19 cellular contexts compared by ENCODE assay signal in the genomic region with DNA sequence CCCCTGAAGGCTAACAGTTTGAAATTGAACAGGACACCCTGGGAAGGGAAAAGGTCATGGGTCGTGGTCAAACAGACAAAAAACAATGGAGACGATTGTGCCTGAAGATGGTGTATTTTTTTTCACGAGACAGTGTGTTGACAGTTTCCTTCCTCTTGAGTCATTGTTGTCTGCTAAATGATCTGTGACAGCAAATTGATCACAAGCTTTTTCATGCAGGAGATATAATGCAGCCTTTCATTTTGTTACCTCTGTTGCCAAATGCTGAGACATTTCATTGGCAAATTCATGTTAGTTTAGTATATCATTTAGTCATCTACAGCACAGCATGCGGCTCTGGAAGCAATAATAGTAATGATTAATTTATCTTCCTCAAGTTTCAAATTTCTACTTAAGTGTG. TPM values are rescaled to one million over a fixed set of nuclear protein-coding genes. Genes with fewer than 3 reads are reported as not detected.
DNase-seq lines count a peak whose midpoint lies in the region; ATAC-seq, FAIRE-seq and TF ChIP-seq lines count a peak whose summit lies in the region.
"Had no signal": no experiment of that assay in that cellular context is flagged by ENCODE, and none has a peak within 500 bp of the region (broad histone marks: within the 10 kb centered on the region; RNA-seq: fewer than 3 reads in every experiment).

No MANE protein-coding gene starts in this region.

- no peaks in the 10 kb centered on the region for H3F3A ChIP-seq in PC-9 (ENCODE audit: insufficient read depth, low read depth)

- H3K9me2 ChIP-seq in PC-9 (ENCODE audit: insufficient read depth) = no peaks in the 10 kb centered on the region

- no peak for DNase-seq in H54 (ENCODE audit: insufficient read length, low spot score)
- peak; percentile 49 for DNase-seq in NCI-H2081 treated with DMSO at 0.1 percent for 48 hours (lab: John Stamatoyannopoulos, UW)
- peak; percentile 47 for DNase-seq in RPMI7951 (ENCODE audit: low read depth)
- no peak for DNase-seq in activated CD4-positive, alpha-beta T cell treated with anti-CD3 and anti-CD28 coated beads, Interleukin-2, amount 50 U/mL, for 1 hour
- DNase-seq in activated CD4-positive, CD25-positive, alpha-beta regulatory T cell treated with anti-CD3 and anti-CD28 coated beads, Interleukin-2, amount 50 U/mL, for 72 hours = no peak
- DNase-seq in upper lobe of right lung = no peak
- no peak for DNase-seq in PC-9
- DNase-seq: activated gamma-delta T cell treated with Interleukin-2 at 50 U/mL for 16 hours; dorsolateral prefrontal cortex; GOT3; lower lobe of right lung; MV-4-11; natural killer cell; right cardiac atrium; stimulated activated CD4-positive, alpha-beta T cell treated with anti-CD3 and anti-CD28 coated beads, Interleukin-4, amount 100 ng/mL, for 4 hours; upper lobe of left lung had no signal

- H3K4me2 ChIP-seq in PC-9 = no peak overlapping the region

- WGBS in mesodermal cell (ENCODE audit: insufficient coverage in 2 of 2), 2 experiments = 39 to 44% methylated on average over 3 of the region's 4 CpGs

- H3K27ac ChIP-seq in mesodermal cell (ENCODE audit: low read depth, low read length, severe bottlenecking) (peak overlapping the region; percentile 73), upper lobe of right lung (no peak overlapping the region), PC-9 (no peak overlapping the region)
- H3K27ac ChIP-seq: dorsolateral prefrontal cortex, lower lobe of right lung, upper lobe of left lung had no signal

- H3K27me3 ChIP-seq in upper lobe of right lung (no peaks in the 10 kb centered on the region), PC-9 (ENCODE audit: insufficient read depth, low read depth) (no peaks in the 10 kb centered on the region)
- H3K27me3 ChIP-seq: upper lobe of left lung had no signal

- POLR2A ChIA-PET in PC-9 (lab: Charles Lee; ENCODE audit: unreplicated experiment) = interaction anchor here (0.7 kb wide), 1 partner anchor 530 kb away, joined by 3 read pairs; no protein-coding TSS in a partner anchor

- no peak for TF ChIP-seq POLR2A in H54 (IDR thresholded peaks at IDR 0.05; ENCODE audit: low read depth, low read length)

- intact Hi-C loops in upper lobe of right lung (cut with DNase I) (no loop called here), PC-9 (cut with micrococcal nuclease; ENCODE audit: unreplicated experiment) (no loop called here)

- H3K4me3 ChIP-seq in mesodermal cell (ENCODE audit: extremely low read depth, insufficient read depth, low read length, poor library complexity, severe bottlenecking) (no peak overlapping the region), upper lobe of right lung (no peak overlapping the region), PC-9 (no peak overlapping the region)
- H3K4me3 ChIP-seq: dorsolateral prefrontal cortex, lower lobe of right lung, upper lobe of left lung had no signal

- H3K4me1 ChIP-seq in mesodermal cell (ENCODE audit: control insufficient read depth, insufficient read depth, low read length, poor library complexity, severe bottlenecking) = no peaks in the 10 kb centered on the region
- H3K4me1 ChIP-seq in upper lobe of right lung = no peaks in the 10 kb centered on the region
- no peaks in the 10 kb centered on the region; the same call in 1 of the 2 replicates for H3K4me1 ChIP-seq in PC-9 (replicated peaks; ENCODE audit: insufficient read depth)
- H3K4me1 ChIP-seq: lower lobe of right lung, upper lobe of left lung had no signal

- H3K36me3 ChIP-seq in mesodermal cell (ENCODE audit: control insufficient read depth, insufficient read depth, low read length) (no peaks in the 10 kb centered on the region), upper lobe of right lung (no peaks in the 10 kb centered on the region), PC-9 (ENCODE audit: low read depth) (no peaks in the 10 kb centered on the region)
- H3K36me3 ChIP-seq: lower lobe of right lung, upper lobe of left lung had no signal

- CTCF ChIA-PET in PC-9 (lab: Charles Lee) = no interaction called here

- H4K20me1 ChIP-seq in PC-9 (ENCODE audit: insufficient read depth) = no peaks in the 10 kb centered on the region

- no TSS peak for BruUV-seq in PC-9 (replicated peaks; lab: Mats Ljungman, UMichigan)

- no peak for ATAC-seq in upper lobe of right lung
- ATAC-seq: lower lobe of right lung; natural killer cell; right cardiac atrium; stimulated activated effector memory CD8-positive, alpha-beta T cell treated with anti-CD3 and anti-CD28 coated beads, Interleukin-12 subunit alpha, Interleukin-12 subunit beta, amount 100 ng/mL, for 72 hours had no signal

- H3K9me3 ChIP-seq in mesodermal cell (ENCODE audit: control insufficient read depth, low read length) (peaks cover 8% of the 10 kb centered on the region), upper lobe of right lung (no peaks in the 10 kb centered on the region), PC-9 (ENCODE audit: insufficient read depth, low read depth) (no peaks in the 10 kb centered on the region)
- H3K9me3 ChIP-seq: lower lobe of right lung, upper lobe of left lung had no signal

- no peaks in the 10 kb centered on the region for H3K79me2 ChIP-seq in PC-9 (ENCODE audit: low read depth)

- no peak overlapping the region for H2AFZ ChIP-seq in PC-9

- TF ChIP-seq CTCF in upper lobe of right lung (IDR thresholded peaks at IDR 0.05) = no peak
- TF ChIP-seq CTCF in PC-9 (conservative IDR thresholded peaks at IDR 0.05) = no peak

- FAIRE-seq in H54 (lab: Jason Lieb, UNC) = peak; percentile 27

RNA-seq across cellular contexts. Expression of a gene that starts 27.7 kb away (rescaled TPM):
- total RNA-seq in RPMI7951 (2014; rRNA removed; shearing (Covaris generic)) = not detected in 2 replicates
- polyA plus RNA-seq in mesodermal cell (2013, experiment 1 of 2) = not detected
- polyA plus RNA-seq in mesodermal cell (2013, experiment 2 of 2) = not detected
- not detected for total RNA-seq in upper lobe of right lung
- total RNA-seq in PC-9 (2021) = not detected in 2 replicates
- total RNA-seq: fibroblast of villous mesenchyme, lower lobe of right lung, natural killer cell, right cardiac atrium had no signal
- polyA plus RNA-seq: right cardiac atrium had no signal

Comparison
In these comparisons a context has a peak if more than half of its experiments do, and no peak if none do; other contexts are left out.
1. DNase-seq: peak in NCI-H2081 treated with DMSO at 0.1 percent for 48 hours (single experiment) and RPMI7951 (single experiment); none in H54 (single experiment), activated CD4-positive, alpha-beta T cell treated with anti-CD3 and anti-CD28 coated beads, Interleukin-2, amount 50 U/mL, for 1 hour (single experiment), activated CD4-positive, CD25-positive, alpha-beta regulatory T cell treated with anti-CD3 and anti-CD28 coated beads, Interleukin-2, amount 50 U/mL, for 72 hours (single experiment), upper lobe of right lung (single experiment) and PC-9 (0 of 2).